ENCODE assay signal across 1 cellular context in the genomic region with DNA sequence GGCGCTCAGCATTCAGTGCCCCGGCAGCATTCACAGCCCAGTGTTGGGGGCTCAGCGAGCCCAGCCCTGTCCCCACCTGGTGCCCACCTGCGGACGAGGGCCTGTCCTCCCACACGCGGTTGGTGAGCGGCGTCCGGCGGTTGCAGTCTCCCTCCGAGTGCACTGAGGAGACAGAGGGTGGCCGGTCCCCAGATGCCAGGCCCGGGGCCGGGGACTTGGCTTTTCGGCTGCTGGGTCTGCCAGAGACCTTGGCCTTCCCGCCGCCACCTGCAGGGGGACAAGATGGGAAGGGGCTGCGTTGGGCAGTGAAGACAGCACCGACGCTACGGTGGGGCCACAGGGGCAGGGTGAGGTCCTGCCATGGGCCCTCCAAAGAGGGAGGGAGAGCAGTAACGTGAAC.
TF ChIP-seq lines count a peak whose summit lies in the region.

No MANE protein-coding gene starts in this region.

TF ChIP-seq in GM12878, 131 proteins besides CTCF, POLR2A, EP300 and RAD21:
- TF ChIP-seq PAX5 (IDR thresholded peaks at IDR 0.05; ENCODE audit: borderline replicate concordance, low read depth, low read length) (no peak), JUNB (IDR thresholded peaks at IDR 0.05) (no peak), MTA3 (IDR thresholded peaks at IDR 0.05; ENCODE audit: borderline replicate concordance, low read length) (no peak), ZNF274 (IDR thresholded peaks at IDR 0.05; ENCODE audit: insufficient read depth, insufficient read length) (no peak), POLR2AphosphoS5 (IDR thresholded peaks at IDR 0.05; ENCODE audit: low read length) (no peak), SIX5 (IDR thresholded peaks at IDR 0.05; ENCODE audit: low read depth, low read length, severe bottlenecking) (no peak), IKZF1 (conservative IDR thresholded peaks at IDR 0.05) (no peak), KLF5 (IDR thresholded peaks at IDR 0.05; ENCODE audit: partially characterized antibody) (no peak), ZSCAN29 (IDR thresholded peaks at IDR 0.05) (no peak), NFIC (IDR thresholded peaks at IDR 0.05; ENCODE audit: low read depth, low read length) (no peak)
- TF ChIP-seq, protein P1, sequence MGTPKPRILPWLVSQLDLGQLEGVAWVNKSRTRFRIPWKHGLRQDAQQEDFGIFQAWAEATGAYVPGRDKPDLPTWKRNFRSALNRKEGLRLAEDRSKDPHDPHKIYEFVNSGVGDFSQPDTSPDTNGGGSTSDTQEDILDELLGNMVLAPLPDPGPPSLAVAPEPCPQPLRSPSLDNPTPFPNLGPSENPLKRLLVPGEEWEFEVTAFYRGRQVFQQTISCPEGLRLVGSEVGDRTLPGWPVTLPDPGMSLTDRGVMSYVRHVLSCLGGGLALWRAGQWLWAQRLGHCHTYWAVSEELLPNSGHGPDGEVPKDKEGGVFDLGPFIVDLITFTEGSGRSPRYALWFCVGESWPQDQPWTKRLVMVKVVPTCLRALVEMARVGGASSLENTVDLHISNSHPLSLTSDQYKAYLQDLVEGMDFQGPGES (IDR thresholded peaks at IDR 0.05): no peak
